Comparison of ENCODE assay signal across 15 cellular contexts in the genomic region with DNA sequence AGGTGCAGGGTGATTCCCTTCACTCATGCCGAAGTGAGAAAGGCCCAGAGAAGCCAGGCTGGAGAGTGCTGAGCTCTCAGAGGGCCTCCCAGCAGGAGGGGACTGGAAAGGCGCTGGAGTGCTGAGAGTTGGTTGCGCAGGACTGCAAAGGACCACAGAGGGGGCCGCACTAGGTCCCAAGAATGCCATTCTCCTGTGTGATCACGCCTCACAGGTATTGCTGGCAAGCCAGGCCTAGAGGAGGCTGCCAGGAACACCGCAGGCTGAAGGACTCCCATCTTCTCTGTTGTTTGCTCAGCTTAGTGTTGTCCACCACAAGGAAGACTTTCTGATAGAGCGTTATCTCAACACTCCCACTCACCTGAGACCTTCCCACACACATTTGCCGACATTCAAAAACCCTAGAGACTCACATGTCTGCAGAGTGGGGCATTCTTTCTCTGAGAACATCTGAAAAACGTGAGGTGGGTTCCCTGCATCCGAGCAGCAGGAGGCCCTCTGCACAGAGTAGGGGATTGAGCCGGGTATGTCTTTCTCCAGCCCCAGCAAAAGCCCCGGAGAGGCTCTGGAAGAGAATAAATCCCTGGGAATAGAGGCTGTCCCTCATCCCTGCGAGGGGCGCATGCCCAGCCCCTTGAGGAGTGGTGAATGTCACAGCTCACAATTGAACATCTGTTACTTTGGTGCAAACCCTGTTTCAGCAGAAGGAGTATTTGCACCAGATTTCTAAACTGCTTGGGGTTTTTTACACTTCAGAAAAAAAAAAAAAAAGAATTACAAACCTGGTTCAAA.
DNase-seq lines count a peak whose midpoint lies in the region; ATAC-seq and TF ChIP-seq lines count a peak whose summit lies in the region.
"Had no signal": no experiment of that assay in that cellular context is flagged by ENCODE, and none has a peak within 500 bp of the region (broad histone marks: within the 10 kb centered on the region; RNA-seq: fewer than 3 reads in every experiment).

No MANE protein-coding gene starts in this region.

- H3K4me3 ChIP-seq in endodermal cell (ENCODE audit: low read length), result no peak overlapping the region
- H3K4me3 ChIP-seq: PC-9, SK-N-MC had no signal

- H3K9ac ChIP-seq in endodermal cell (ENCODE audit: extremely low read depth, low read length, poor library complexity, severe bottlenecking), result no peak overlapping the region

- no peak for TF ChIP-seq CTCF in endodermal cell (conservative IDR thresholded peaks at IDR 0.05)

- peak; percentile 29 for DNase-seq in NCI-H1694 treated with DMSO at 0.1 percent for 48 hours (lab: John Stamatoyannopoulos, UW)
- DNase-seq in NCI-H82 treated with DMSO at 0.1 percent for 48 hours (lab: John Stamatoyannopoulos, UW; ENCODE audit: unreplicated experiment), result peak; percentile 70
- DNase-seq in endodermal cell, result peak; percentile 59
- no peak for DNase-seq in medulla oblongata (ENCODE audit: extremely low spot score)
- DNase-seq: CD8-positive, alpha-beta memory T cell; MV-4-11; NCI-H187 treated with DMSO at 0.1 percent for 48 hours; NCI-H526 treated with DMSO at 0.1 percent for 48 hours; PC-9; T-cell had no signal

- peak overlapping the region; percentile 14 for H3K27ac Mint-ChIP-seq in endodermal cell
- no peak overlapping the region for H3K27ac Mint-ChIP-seq in stimulated activated memory B cell treated with anti-CD40 and anti-IgM and Interleukin-4, amounts not matched to agents 10 μg/mL and 1 μg/mL and 100 μg/mL, for 72 hours
- H3K27ac Mint-ChIP-seq: CD8-positive, alpha-beta memory T cell; T-cell had no signal

- no peaks in the 10 kb centered on the region for H3K27me3 ChIP-seq in endodermal cell (ENCODE audit: control insufficient read depth, insufficient read depth, low read length, poor library complexity, severe bottlenecking)

- H3K4me1 ChIP-seq in endodermal cell (ENCODE audit: control insufficient read depth, insufficient read depth, low read length), result no peaks in the 10 kb centered on the region

- H3K36me3 ChIP-seq in endodermal cell (ENCODE audit: control insufficient read depth, insufficient read depth, low read length), result no peaks in the 10 kb centered on the region

- WGBS in endodermal cell (ENCODE audit: insufficient coverage in 1 of 2, insufficient read length in 1 of 2), 2 experiments, result 85 to 92% methylated on average over 5 to 14 of the region's 14 CpGs

- no peak overlapping the region for H3K27ac ChIP-seq in endodermal cell (ENCODE audit: low read depth, low read length)
- H3K27ac ChIP-seq: PC-9, SK-N-MC had no signal

- H3K9me3 Mint-ChIP-seq in endodermal cell, result no peaks in the 10 kb centered on the region
- H3K9me3 Mint-ChIP-seq in stimulated activated memory B cell treated with anti-CD40 and anti-IgM and Interleukin-4, amounts not matched to agents 10 μg/mL and 1 μg/mL and 100 μg/mL, for 72 hours, result no peaks in the 10 kb centered on the region

- H3K27me3 Mint-ChIP-seq in endodermal cell (ENCODE audit: insufficient read depth), result no peaks in the 10 kb centered on the region
- H3K27me3 Mint-ChIP-seq in stimulated activated memory B cell treated with anti-CD40 and anti-IgM and Interleukin-4, amounts not matched to agents 10 μg/mL and 1 μg/mL and 100 μg/mL, for 72 hours, result no peaks in the 10 kb centered on the region

- H3K36me3 Mint-ChIP-seq in endodermal cell (ENCODE audit: low read depth), result no peaks in the 10 kb centered on the region
- no peaks in the 10 kb centered on the region for H3K36me3 Mint-ChIP-seq in stimulated activated memory B cell treated with anti-CD40 and anti-IgM and Interleukin-4, amounts not matched to agents 10 μg/mL and 1 μg/mL and 100 μg/mL, for 72 hours
- H3K36me3 Mint-ChIP-seq: CD8-positive, alpha-beta memory T cell; T-cell had no signal

- peak; percentile 34 for ATAC-seq in stimulated activated memory B cell treated with anti-CD40 and anti-IgM and Interleukin-4, amounts not matched to agents 10 μg/mL and 1 μg/mL and 100 μg/mL, for 72 hours
- ATAC-seq in GM21825 (IDR thresholded peaks at IDR 0.05; ENCODE audit: unreplicated experiment), result no peak
- no peak for ATAC-seq in GM18873 (IDR thresholded peaks at IDR 0.05; ENCODE audit: low FRiP score, unreplicated experiment)
- ATAC-seq: HCT116, T-cell had no signal

- no peak overlapping the region for H3K4me3 Mint-ChIP-seq in endodermal cell
- H3K4me3 Mint-ChIP-seq in stimulated activated memory B cell treated with anti-CD40 and anti-IgM and Interleukin-4, amounts not matched to agents 10 μg/mL and 1 μg/mL and 100 μg/mL, for 72 hours, result no peak overlapping the region
- H3K4me3 Mint-ChIP-seq: CD8-positive, alpha-beta memory T cell; T-cell had no signal

- H3K4me1 Mint-ChIP-seq in endodermal cell, result peaks cover 26% of the 10 kb centered on the region
- no peaks in the 10 kb centered on the region for H3K4me1 Mint-ChIP-seq in stimulated activated memory B cell treated with anti-CD40 and anti-IgM and Interleukin-4, amounts not matched to agents 10 μg/mL and 1 μg/mL and 100 μg/mL, for 72 hours
- H3K4me1 Mint-ChIP-seq: CD8-positive, alpha-beta memory T cell; T-cell had no signal

- no peaks in the 10 kb centered on the region for H3K9me3 ChIP-seq in endodermal cell (ENCODE audit: control insufficient read depth, low read length)
